In the genomic region with DNA sequence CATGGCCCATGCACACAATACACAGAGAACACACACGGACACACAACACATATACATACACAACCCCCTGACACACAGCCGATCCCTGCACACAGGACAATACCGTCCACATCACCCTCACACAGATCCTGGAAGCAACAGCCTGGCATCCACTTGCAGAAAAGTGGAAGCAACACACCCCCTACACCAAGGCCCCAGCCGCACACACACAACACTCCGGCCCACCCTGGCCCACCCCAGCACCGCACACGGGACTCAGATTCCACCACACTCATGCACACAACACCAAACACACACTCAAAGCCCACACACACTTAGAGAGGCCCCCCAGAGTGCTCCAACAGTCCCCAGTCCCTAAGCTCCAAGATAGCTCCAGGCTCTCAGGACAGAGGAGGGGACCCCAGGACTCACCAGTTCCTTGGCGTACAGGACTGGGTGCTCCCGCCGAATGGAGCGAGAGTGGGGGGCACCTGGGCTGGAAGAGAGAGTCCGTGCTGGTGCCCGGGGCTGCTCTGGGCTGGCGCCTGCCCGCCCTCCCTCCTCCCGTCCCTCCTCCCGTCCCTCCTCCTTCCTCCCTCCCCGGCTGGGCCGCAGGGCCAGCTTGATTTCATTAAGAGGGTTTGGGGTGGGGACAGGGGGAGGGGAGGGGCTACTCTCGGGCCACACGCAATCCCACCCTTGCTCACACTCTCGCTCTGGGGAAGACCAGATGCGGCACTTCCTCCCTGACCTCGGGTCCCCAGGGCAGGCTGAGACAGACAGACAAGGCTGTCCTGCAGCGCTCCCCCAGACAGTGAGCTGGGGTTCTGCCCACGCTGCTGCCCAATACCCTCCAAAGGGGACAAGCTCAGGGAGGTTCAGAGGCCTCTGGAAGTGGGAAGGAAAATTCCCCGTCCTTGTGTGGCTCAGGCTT, we compare ENCODE assay signal across 10 cellular contexts. TPM values are rescaled to one million over a fixed set of nuclear protein-coding genes. Genes with fewer than 3 reads are reported as not detected.
A peak's percentile ranks its signal among the peaks of the same experiment; 100 is the strongest.
DNase-seq lines count a peak whose midpoint lies in the region; ATAC-seq and TF ChIP-seq lines count a peak whose summit lies in the region.
"Had no signal": no experiment of that assay in that cellular context is flagged by ENCODE, and none has a peak within 500 bp of the region (broad histone marks: within the 10 kb centered on the region; RNA-seq: fewer than 3 reads in every experiment).

Gene TMEM119, minus strand, starts transcription at position 526 of the 913 bp plus-strand sequence. CDS start 5,701 bp downstream, outside the sequence.

- no peak for ATAC-seq in GM21526 (IDR thresholded peaks at IDR 0.05; ENCODE audit: low FRiP score, unreplicated experiment)

- no peak within 1 kb of the TSS for H3K9ac ChIP-seq in neural progenitor cell

- peak within 1 kb of the TSS; percentile 85 for H3K27ac Mint-ChIP-seq in neural progenitor cell

- H3K36me3 ChIP-seq in SJCRH30 (no peaks in the 10 kb centered on the region), neural progenitor cell (no peaks in the 10 kb centered on the region)

- peak; percentile 43 for DNase-seq in AG09309 (ENCODE audit: low read depth)
- DNase-seq in SJCRH30 = peak; percentile 78 to 81
- peak; percentile 77 for DNase-seq in fibroblast of the aortic adventitia (ENCODE audit: low read depth)
- peak; percentile 52 for DNase-seq in neural progenitor cell (ENCODE audit: low spot score)
- DNase-seq in inferior parietal cortex (ENCODE audit: extremely low spot score) = no peak
- no peak for DNase-seq in SHP77 (lab: John Stamatoyannopoulos, UW)
- no peak for DNase-seq in NCI-H526 (lab: John Stamatoyannopoulos, UW)
- DNase-seq: activated CD4-positive, CD25-positive, alpha-beta regulatory T cell treated with anti-CD3 and anti-CD28 coated beads, Interleukin-2, amount 50 U/mL, for 72 hours; NCI-H226 had no signal

- H3K27me3 ChIP-seq in SJCRH30 = no peaks in the 10 kb centered on the region
- no peaks in the 10 kb centered on the region for H3K27me3 ChIP-seq in neural progenitor cell

- peak within 1 kb of the TSS; percentile 18 for H3K4me2 ChIP-seq in neural progenitor cell

- H3K27me3 Mint-ChIP-seq in neural progenitor cell (ENCODE audit: insufficient read depth, low read depth) = peaks cover 19% of the 10 kb centered on the region

- H3K4me1 ChIP-seq in SJCRH30 = peaks cover 15% of the 10 kb centered on the region; the same call in 1 of the 2 replicates
- H3K4me1 ChIP-seq in neural progenitor cell = peaks cover 13% of the 10 kb centered on the region

- H3K4me1 Mint-ChIP-seq in neural progenitor cell = peaks cover 12% of the 10 kb centered on the region

- H3K4me3 ChIP-seq in AG09309 (ENCODE audit: control insufficient read depth, low read depth, low read length) (peak within 1 kb of the TSS; percentile 83), SJCRH30 (peak within 1 kb of the TSS; percentile 61), fibroblast of the aortic adventitia (ENCODE audit: low read depth, low read length) (peak within 1 kb of the TSS; percentile 93), neural progenitor cell (no peak within 1 kb of the TSS)

- no peaks in the 10 kb centered on the region for H3K79me2 ChIP-seq in neural progenitor cell (ENCODE audit: low read depth)

- H3K4me3 Mint-ChIP-seq in neural progenitor cell = peak within 1 kb of the TSS; percentile 63

- peak within 1 kb of the TSS; percentile 34 for H2AFZ ChIP-seq in neural progenitor cell (replicated peaks)

- H3K36me3 Mint-ChIP-seq in neural progenitor cell = no peaks in the 10 kb centered on the region

- peaks cover 11% of the 10 kb centered on the region for H3F3A ChIP-seq in neural progenitor cell (ENCODE audit: low read depth)

- TF ChIP-seq CTCF in AG09309 (IDR thresholded peaks at IDR 0.05; ENCODE audit: control insufficient read depth, insufficient read depth, low read depth, low read length, missing control alignments) (no peak), fibroblast of the aortic adventitia (IDR thresholded peaks at IDR 0.05; ENCODE audit: insufficient read depth, low read length) (no peak), neural progenitor cell (IDR thresholded peaks at IDR 0.05) (no peak)

- H3K9me3 Mint-ChIP-seq in neural progenitor cell = no peaks in the 10 kb centered on the region

- H4K20me1 ChIP-seq in neural progenitor cell (ENCODE audit: low read depth) = no peaks in the 10 kb centered on the region

- H3K9me3 ChIP-seq in SJCRH30 (replicated peaks) (no peaks in the 10 kb centered on the region), neural progenitor cell (ENCODE audit: low read depth) (no peaks in the 10 kb centered on the region)

- H3K27ac ChIP-seq in SJCRH30 = peak within 1 kb of the TSS; percentile 6; the same call in 1 of the 2 replicates
- no peak within 1 kb of the TSS for H3K27ac ChIP-seq in neural progenitor cell

RNA-seq across cellular contexts. Expression of gene TMEM119, which starts in this region (rescaled TPM):
- total RNA-seq in SJCRH30 (2014; rRNA removed; shearing (Covaris generic)) = 19.1 TPM in 2 replicates
- 58.4 and 164 TPM in 2 replicates for total RNA-seq in fibroblast of the aortic adventitia (ENCODE audit: low replicate concordance)
- 0.97 and 2.0 TPM in 2 replicates for total RNA-seq in neural progenitor cell (ENCODE audit: low replicate concordance)

Comparison
In these comparisons a context has a peak if more than half of its experiments do, and no peak if none do; other contexts are left out.
1. DNase-seq: peak in AG09309 (single experiment), SJCRH30 (2 of 2), fibroblast of the aortic adventitia (single experiment) and neural progenitor cell (single experiment); none in inferior parietal cortex (single experiment), SHP77 (0 of 2) and NCI-H526 (0 of 2).